In genomic region chr2:26345554-26346453, GRCh38 we compare ENCODE assay signal across 8 cellular contexts. TPM values are rescaled to one million over a fixed set of nuclear protein-coding genes. Genes with fewer than 3 reads are reported as not detected.
DNase-seq lines count a peak whose midpoint lies in the region; ATAC-seq lines count a peak whose summit lies in the region.

Gene SELENOI, plus strand, starts transcription at chr2:26346143. Its CDS starts 90 bp downstream, at chr2:26346233.

- peak within 1 kb of the TSS; percentile 96 for H3K4me3 ChIP-seq in GM08714 (ENCODE audit: low read length)

- ATAC-seq in HG02610 (IDR thresholded peaks at IDR 0.05; ENCODE audit: unreplicated experiment): peak; percentile 95
- peak; percentile 96 to 97 for ATAC-seq in activated naive CD4-positive, alpha-beta T cell treated with anti-CD3 and anti-CD28 coated beads, Interleukin-2, amount 50 U/mL, for 72 hours

- no peaks in the 10 kb centered on the region for H3K9me3 Mint-ChIP-seq in activated naive CD4-positive, alpha-beta T cell treated with anti-CD3 and anti-CD28 coated beads, Interleukin-2, amount 50 U/mL, for 72 hours

- peak within 1 kb of the TSS; percentile 53 for H3K27ac ChIP-seq in temporal lobe (ENCODE audit: low read depth, low read length)

- peaks cover 18 to 24% of the 10 kb centered on the region in 2 donors for H3K36me3 Mint-ChIP-seq in activated naive CD4-positive, alpha-beta T cell treated with anti-CD3 and anti-CD28 coated beads, Interleukin-2, amount 50 U/mL, for 72 hours

- H3K27ac Mint-ChIP-seq in activated naive CD4-positive, alpha-beta T cell treated with anti-CD3 and anti-CD28 coated beads, Interleukin-2, amount 50 U/mL, for 72 hours: peak within 1 kb of the TSS; percentile 97 to 99

- DNase-seq in NCI-H1092 treated with DMSO at 0.1 percent for 48 hours (lab: John Stamatoyannopoulos, UW): peak; percentile 98
- peak; percentile 99 for DNase-seq in SKM-1 (lab: John Stamatoyannopoulos, UW; ENCODE audit: unreplicated experiment)
- peak; percentile 100 for DNase-seq in activated naive CD4-positive, alpha-beta T cell treated with anti-CD3 and anti-CD28 coated beads, Interleukin-2, amount 50 U/mL, for 72 hours (ENCODE audit: low spot score in 2 of 2)
- peak; percentile 97 for DNase-seq in glomerular endothelial cell (ENCODE audit: extremely low read depth, low read depth, low spot score)
- DNase-seq in occipital lobe (lab: John Stamatoyannopoulos, UW): peak; percentile 99

RNA-seq across cellular contexts. Expression of gene SELENOI, which starts in this region (rescaled TPM):
- total RNA-seq in activated naive CD4-positive, alpha-beta T cell treated with anti-CD3 and anti-CD28 coated beads, Interleukin-2, amount 50 U/mL, for 72 hours: 10 to 100 TPM; 24.4 to 45.0 TPM
- 11.7 and 12.5 TPM in 2 replicates for total RNA-seq in glomerular endothelial cell
- total RNA-seq in occipital lobe: 70.2 TPM
- 51.4 TPM for total RNA-seq in temporal lobe

Comparison
In these comparisons a context has a peak if more than half of its experiments do, and no peak if none do; other contexts are left out.
1. Peak in every context shown above with its lines: DNase-seq, ATAC-seq, H3K4me3 ChIP-seq and H3K27ac ChIP-seq.